16 cellular contexts compared by ENCODE assay signal in the genomic region with DNA sequence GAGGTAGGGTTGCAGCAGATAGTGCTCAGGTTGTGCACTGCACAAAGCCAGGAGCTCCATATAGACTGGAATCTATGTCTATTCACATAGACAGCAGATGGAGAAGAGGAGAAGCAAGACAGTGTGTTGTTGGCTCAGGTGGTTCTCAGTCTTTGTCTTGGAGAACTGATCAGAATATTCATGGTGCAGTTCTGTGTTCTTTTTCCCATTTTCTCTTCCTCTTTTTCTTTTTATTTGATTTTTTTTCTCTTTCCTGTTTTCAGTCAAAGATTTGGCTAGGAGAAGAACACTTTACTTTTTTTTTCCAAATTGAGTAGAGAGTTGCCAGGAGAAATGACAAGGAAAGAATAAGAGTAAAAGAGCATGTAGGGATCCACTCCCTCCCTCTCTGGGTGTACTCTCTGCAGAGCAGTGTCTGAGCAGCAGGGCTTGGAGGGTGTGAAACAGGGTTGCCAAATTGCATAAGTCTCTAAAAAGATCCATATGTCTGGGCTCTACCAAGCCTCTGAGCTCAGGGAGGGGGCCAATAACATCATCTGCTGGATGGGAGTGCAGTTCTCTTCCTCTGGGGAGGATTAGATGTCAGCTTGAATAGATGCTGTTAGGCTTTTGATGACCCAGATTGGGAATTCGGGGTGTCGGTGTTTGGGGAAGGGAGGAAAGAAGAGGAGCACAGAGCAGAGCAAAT. TPM values are rescaled to one million over a fixed set of nuclear protein-coding genes. Genes with fewer than 3 reads are reported as not detected.
A peak's percentile ranks its signal among the peaks of the same experiment; 100 is the strongest.
DNase-seq lines count a peak whose midpoint lies in the region; ATAC-seq and TF ChIP-seq lines count a peak whose summit lies in the region.
"Had no signal": no experiment of that assay in that cellular context is flagged by ENCODE, and none has a peak within 500 bp of the region (broad histone marks: within the 10 kb centered on the region; RNA-seq: fewer than 3 reads in every experiment).

No MANE protein-coding gene starts in this region.

- H3K27me3 ChIP-seq in BLaER1 treated with 17β-estradiol and CSF1 and Interleukin-3, amounts not matched to agents 10 nM and 100 nM, result 0 out of 22 replicates have a peak, but pooled peaks cover 0 to 6% (median 0%) of the 10 kb centered on the region in 11 experiments

- peak overlapping the region; percentile 61 to 89 (median 80) for H3K4me2 ChIP-seq in BLaER1 treated with 17β-estradiol and CSF1 and Interleukin-3, amounts not matched to agents 10 nM and 100 nM

- H3K36me3 ChIP-seq in BLaER1 treated with 17β-estradiol and CSF1 and Interleukin-3, amounts not matched to agents 10 nM and 100 nM, result no peaks in the 10 kb centered on the region

- no peak overlapping the region; a peak in 1 of 20 replicates for H3K4me3 ChIP-seq in BLaER1 treated with 17β-estradiol and CSF1 and Interleukin-3, amounts not matched to agents 10 nM and 100 nM
- H3K4me3 ChIP-seq in fibroblast of the aortic adventitia (ENCODE audit: low read depth, low read length), result no peak overlapping the region

- DNase-seq in SKM-1 (lab: John Stamatoyannopoulos, UW; ENCODE audit: unreplicated experiment) (peak; percentile 32), fibroblast of the aortic adventitia (ENCODE audit: low read depth) (peak; percentile 94), sciatic nerve (ENCODE audit: low spot score) (no peak), midbrain (lab: John Stamatoyannopoulos, UW) (no peak), COLO829 (ENCODE audit: low spot score) (no peak)
- DNase-seq: activated CD8-positive, alpha-beta memory T cell treated with anti-CD3 and anti-CD28 coated beads, Interleukin-2, amount 50 U/mL, for 4 hours; central memory CD4-positive, alpha-beta T cell; KG1; NCI-H1694; SHP77 treated with DMSO at 0.1 percent for 48 hours; stimulated activated CD8-positive, alpha-beta memory T cell treated with anti-CD3 and anti-CD28 coated beads, Interleukin-4, amount 100 ng/mL, for 48 hours had no signal

- no peak for TF ChIP-seq CTCF in fibroblast of the aortic adventitia (IDR thresholded peaks at IDR 0.05; ENCODE audit: insufficient read depth, low read length)

- H3K9ac ChIP-seq in BLaER1 treated with 17β-estradiol and CSF1 and Interleukin-3, amounts not matched to agents 10 nM and 100 nM, result no peak overlapping the region

- peak; percentile 84 for ATAC-seq in sciatic nerve
- no peak for ATAC-seq in HG02840 (IDR thresholded peaks at IDR 0.05; ENCODE audit: low FRiP score, unreplicated experiment)
- ATAC-seq in GM21825 (IDR thresholded peaks at IDR 0.05; ENCODE audit: unreplicated experiment), result no peak
- ATAC-seq: activated naive CD4-positive, alpha-beta T cell treated with anti-CD3 and anti-CD28 coated beads, Interleukin-2, amount 50 U/mL, for 72 hours; WTC11 had no signal

- intact Hi-C loops in sciatic nerve (cut with DNase I), result no loop called here

- H3K4me1 ChIP-seq in BLaER1 treated with 17β-estradiol and CSF1 and Interleukin-3, amounts not matched to agents 10 nM and 100 nM, result peaks cover 43 to 77% (median 68%) of the 10 kb centered on the region in 10 experiments

- H4K20me1 ChIP-seq in BLaER1 treated with 17β-estradiol and CSF1 and Interleukin-3, amounts not matched to agents 10 nM and 100 nM, result no peaks in the 10 kb centered on the region

- H3K9me3 ChIP-seq in BLaER1 treated with 17β-estradiol and CSF1 and Interleukin-3, amounts not matched to agents 10 nM and 100 nM (replicated peaks in 1 of 11), result 0 out of 22 replicates have a peak, but pooled peaks cover 0 to 6% (median 0%) of the 10 kb centered on the region in 11 experiments

- peak overlapping the region in 5 of 11 experiments; percentile 12 to 66 (median 54); a peak in 4 of 22 replicates for H3K27ac ChIP-seq in BLaER1 treated with 17β-estradiol and CSF1 and Interleukin-3, amounts not matched to agents 10 nM and 100 nM

RNA-seq across cellular contexts. Expression of gene CD34, which starts 8.7 kb away (rescaled TPM):
- 0.27 and 4.8 TPM in 2 replicates for total RNA-seq in fibroblast of the aortic adventitia (ENCODE audit: low replicate concordance)
- total RNA-seq in sciatic nerve, result 103 TPM

Comparison
In these comparisons a context has a peak if more than half of its experiments do, and no peak if none do; other contexts are left out.
1. DNase-seq: peak in SKM-1 (single experiment) and fibroblast of the aortic adventitia (single experiment); none in sciatic nerve (single experiment), midbrain (single experiment) and COLO829 (single experiment).
2. RNA of gene CD34, which starts 8.7 kb away (total RNA-seq): 103 TPM in sciatic nerve (single experiment); 0.27 to 4.8 TPM in fibroblast of the aortic adventitia; every median in the first group is over 10 times any median in the second.